7 cellular contexts compared by ENCODE assay signal in the genomic region with DNA sequence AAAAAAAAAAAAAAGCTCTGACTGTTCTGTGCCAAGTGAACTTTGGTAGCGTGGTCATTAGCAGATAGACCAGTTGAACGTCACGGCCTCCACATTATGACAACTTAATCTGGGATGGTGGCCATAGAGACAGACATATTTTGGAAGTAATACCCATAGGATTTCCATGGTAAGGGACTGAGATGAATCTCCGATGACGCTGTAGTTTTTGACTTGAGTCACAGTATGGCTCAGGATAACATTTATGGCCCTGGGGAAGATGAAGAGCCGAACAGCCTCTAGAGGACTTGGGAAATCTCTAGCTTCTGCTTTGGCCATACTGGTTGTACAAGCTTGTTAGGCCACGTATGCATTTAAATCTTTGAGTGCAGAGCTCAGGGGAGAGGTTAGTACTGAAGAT.
"Had no signal": no experiment of that assay in that cellular context is flagged by ENCODE, and none has a peak within 500 bp of the region (broad histone marks: within the 10 kb centered on the region; RNA-seq: fewer than 3 reads in every experiment).

No MANE protein-coding gene starts in this region.

- H3K27ac ChIP-seq: HL-60 had no signal

- ATAC-seq: HepG2, K562 had no signal

- FAIRE-seq: HepG2, HTR-8/SVneo, K562 had no signal

- DNase-seq: IMR-90, KBM-7, KG1 had no signal

- H3K4me3 ChIP-seq: K562 had no signal
